In genomic region chr3:101940521-101940992, GRCh38 we compare ENCODE assay signal across 8 cellular contexts.
DNase-seq lines count a peak whose midpoint lies in the region; ATAC-seq and TF ChIP-seq lines count a peak whose summit lies in the region.

No MANE protein-coding gene starts in this region.

- H3K27ac ChIP-seq in ACC112 (ENCODE audit: low read depth, low read length) = peak overlapping the region; percentile 96
- no peak overlapping the region for H3K27ac ChIP-seq in GM23338 (ENCODE audit: low read depth)
- H3K27ac ChIP-seq in SK-N-MC = peak overlapping the region; percentile 93
- H3K27ac ChIP-seq in gastroesophageal sphincter = no peak overlapping the region

- no peak overlapping the region for H3K27ac Mint-ChIP-seq in GM23338

- peak; percentile 82 for ATAC-seq in GM23338
- ATAC-seq in gastroesophageal sphincter = peak; percentile 57
- no peak for ATAC-seq in HG03571 (IDR thresholded peaks at IDR 0.05; ENCODE audit: unreplicated experiment)
- ATAC-seq in GM21390 (IDR thresholded peaks at IDR 0.05; ENCODE audit: unreplicated experiment) = no peak

- H3K79me2 ChIP-seq in ACC112 (ENCODE audit: control insufficient read depth, insufficient read depth, low read length, unreplicated experiment) (no peaks in the 10 kb centered on the region), GM23338 (replicated peaks; ENCODE audit: insufficient read depth) (no peaks in the 10 kb centered on the region)

- no peaks in the 10 kb centered on the region for H3K27me3 Mint-ChIP-seq in GM23338 (ENCODE audit: insufficient read depth, low read depth, poor library complexity)

- no peak overlapping the region for H3K4me2 ChIP-seq in GM23338
- H3K4me2 ChIP-seq in skeletal muscle satellite cell (ENCODE audit: low read length) = peak overlapping the region; percentile 77

- no peaks in the 10 kb centered on the region for H3K9me3 ChIP-seq in SK-N-MC (ENCODE audit: low read depth, low read length)
- no peaks in the 10 kb centered on the region for H3K9me3 ChIP-seq in gastroesophageal sphincter
- H3K9me3 ChIP-seq in skeletal muscle satellite cell (replicated peaks; ENCODE audit: low read length) = no peaks in the 10 kb centered on the region

- no peaks in the 10 kb centered on the region for H3K36me3 Mint-ChIP-seq in GM23338 (ENCODE audit: low read depth)

- no peaks in the 10 kb centered on the region for H3K9me3 Mint-ChIP-seq in GM23338

- H3K4me1 ChIP-seq in ACC112 (ENCODE audit: control insufficient read depth, insufficient read depth, low read length, unreplicated experiment) = peaks cover 61% of the 10 kb centered on the region
- H3K4me1 ChIP-seq in GM23338 (ENCODE audit: insufficient read depth) = peaks cover 4% of the 10 kb centered on the region; the same call in 1 of the 2 replicates
- peaks cover 3 to 23% (median 9%) of the 10 kb centered on the region in 3 donors for H3K4me1 ChIP-seq in gastroesophageal sphincter
- peaks cover 85% of the 10 kb centered on the region for H3K4me1 ChIP-seq in skeletal muscle satellite cell (ENCODE audit: control insufficient read depth, insufficient read depth, low read length)

- no peaks in the 10 kb centered on the region for H3F3A ChIP-seq in GM23338 (replicated peaks; ENCODE audit: low read depth)

- no peak for TF ChIP-seq EP300 in gastroesophageal sphincter (IDR thresholded peaks at IDR 0.05)

- H3K27me3 ChIP-seq in ACC112 (ENCODE audit: insufficient read depth, low read length) (no peaks in the 10 kb centered on the region), GM23338 (ENCODE audit: insufficient read depth) (no peaks in the 10 kb centered on the region), gastroesophageal sphincter (no peaks in the 10 kb centered on the region), skeletal muscle satellite cell (ENCODE audit: control insufficient read depth, insufficient read depth, low read length) (no peaks in the 10 kb centered on the region)

- H3K4me1 Mint-ChIP-seq in GM23338 = no peaks in the 10 kb centered on the region

- H3K4me3 Mint-ChIP-seq in GM23338 = no peak overlapping the region

- peak; percentile 62 for DNase-seq in GM23338 (ENCODE audit: low spot score)
- DNase-seq in SK-N-MC (ENCODE audit: low read depth, low spot score) = peak; percentile 97
- DNase-seq in activated CD4-positive, CD25-positive, alpha-beta regulatory T cell (lab: John Stamatoyannopoulos, UW) = no peak

- WGBS in gastroesophageal sphincter (ENCODE audit: low coverage in 1 of 2), 2 donors = 5 to 33% methylated on average over 2 to 7 of the region's 7 CpGs

- peak overlapping the region; percentile 27 for H2AFZ ChIP-seq in ACC112 (ENCODE audit: low read length, unreplicated experiment)
- H2AFZ ChIP-seq in GM23338 = no peak overlapping the region

- no peaks in the 10 kb centered on the region for H4K20me1 ChIP-seq in GM23338 (replicated peaks; ENCODE audit: insufficient read depth)

- H3K9ac ChIP-seq in SK-N-MC (ENCODE audit: insufficient read length) (peak overlapping the region; percentile 3), skeletal muscle satellite cell (ENCODE audit: low read depth, low read length) (peak overlapping the region; percentile 89)

- H3K36me3 ChIP-seq in ACC112 (ENCODE audit: insufficient read depth, low read length) (no peaks in the 10 kb centered on the region), GM23338 (ENCODE audit: insufficient read depth) (no peaks in the 10 kb centered on the region), SK-N-MC (ENCODE audit: insufficient read depth, low read length) (no peaks in the 10 kb centered on the region), gastroesophageal sphincter (no peaks in the 10 kb centered on the region), skeletal muscle satellite cell (ENCODE audit: insufficient read depth, low read length) (no peaks in the 10 kb centered on the region)

- TF ChIP-seq POLR2A in gastroesophageal sphincter (IDR thresholded peaks at IDR 0.05) = no peak

- H3K4me3 ChIP-seq in ACC112 (ENCODE audit: low read depth, low read length) (peak overlapping the region; percentile 68), GM23338 (no peak overlapping the region), SK-N-MC (peak overlapping the region; percentile 63), gastroesophageal sphincter (no peak overlapping the region), skeletal muscle satellite cell (ENCODE audit: low read length) (peak overlapping the region; percentile 51)

- no peaks in the 10 kb centered on the region for H3K9me2 ChIP-seq in GM23338 (ENCODE audit: insufficient read depth)

- TF ChIP-seq CTCF in GM23338 (conservative IDR thresholded peaks at IDR 0.05; ENCODE audit: low read depth in 2 of 2) (no peak), gastroesophageal sphincter (IDR thresholded peaks at IDR 0.05) (no peak)

TF ChIP-seq in GM23338, 12 proteins besides CTCF, POLR2A, EP300 and RAD21 (continues in another document):
- TF ChIP-seq JUNB (IDR thresholded peaks at IDR 0.05; ENCODE audit: unreplicated experiment) (no peak), ZNF331 (CRISPR knock-in tag; IDR thresholded peaks at IDR 0.05; ENCODE audit: low read depth) (no peak), EZH2 (IDR thresholded peaks at IDR 0.05; ENCODE audit: low read depth, unreplicated experiment) (no peak), CREB1 (CRISPR knock-in tag; IDR thresholded peaks at IDR 0.05; ENCODE audit: low read depth) (no peak), ZNF114 (CRISPR knock-in tag; IDR thresholded peaks at IDR 0.05) (no peak), EZH2phosphoT487 (IDR thresholded peaks at IDR 0.05; ENCODE audit: unreplicated experiment) (no peak), ETS1 (IDR thresholded peaks at IDR 0.05) (no peak), STAT1 (IDR thresholded peaks at IDR 0.05; ENCODE audit: unreplicated experiment) (no peak), NANOG (IDR thresholded peaks at IDR 0.05; ENCODE audit: borderline replicate concordance) (no peak), ZNF462 (CRISPR knock-in tag; IDR thresholded peaks at IDR 0.05) (no peak)

Comparison
In these comparisons a context has a peak if more than half of its experiments do, and no peak if none do; other contexts are left out.
1. H3K27ac ChIP-seq: peak in ACC112 (single experiment) and SK-N-MC (single experiment); none in GM23338 (single experiment) and gastroesophageal sphincter (0 of 4).
2. H3K4me3 ChIP-seq: peak in ACC112 (single experiment), SK-N-MC (single experiment) and skeletal muscle satellite cell (single experiment); none in GM23338 (single experiment) and gastroesophageal sphincter (0 of 2).
3. ATAC-seq: peak in GM23338 (single experiment) and gastroesophageal sphincter (single experiment); none in HG03571 (single experiment) and GM21390 (single experiment).
4. DNase-seq: peak in GM23338 (single experiment) and SK-N-MC (single experiment); none in activated CD4-positive, CD25-positive, alpha-beta regulatory T cell (0 of 4).